10 cellular contexts compared by ENCODE assay signal in genomic region chr21:25640671-25641292, GRCh38. TPM values are rescaled to one million over a fixed set of nuclear protein-coding genes. Genes with fewer than 3 reads are reported as not detected.
DNase-seq lines count a peak whose midpoint lies in the region; TF ChIP-seq lines count a peak whose summit lies in the region.
"Had no signal": no experiment of that assay in that cellular context is flagged by ENCODE, and none has a peak within 500 bp of the region (broad histone marks: within the 10 kb centered on the region; RNA-seq: fewer than 3 reads in every experiment).

No MANE protein-coding gene starts in this region.

- no peak overlapping the region for H3K4me2 ChIP-seq in neural cell (ENCODE audit: low read length)
- no peak overlapping the region for H3K4me2 ChIP-seq in PC-9

- H3K36me3 ChIP-seq in HUES48 (ENCODE audit: control insufficient read depth, insufficient read depth, low read length) (no peaks in the 10 kb centered on the region), duodenal mucosa (ENCODE audit: control insufficient read depth in 1 of 2, insufficient read depth in 2 of 2, low read length in 2 of 2) (no peaks in the 10 kb centered on the region), neural cell (ENCODE audit: insufficient read depth, low read length) (no peaks in the 10 kb centered on the region), PC-9 (ENCODE audit: low read depth) (no peaks in the 10 kb centered on the region)

- H3K79me2 ChIP-seq in neural cell (replicated peaks; ENCODE audit: insufficient read depth, low read length) (no peaks in the 10 kb centered on the region), PC-9 (ENCODE audit: low read depth) (no peaks in the 10 kb centered on the region)

- H3F3A ChIP-seq in neural cell (ENCODE audit: insufficient read depth, low read length, poor library complexity, severe bottlenecking) (peaks cover 3% of the 10 kb centered on the region), PC-9 (ENCODE audit: insufficient read depth, low read depth) (no peaks in the 10 kb centered on the region)

- no peak overlapping the region for H2AFZ ChIP-seq in neural cell (ENCODE audit: low read depth, low read length)
- no peak overlapping the region for H2AFZ ChIP-seq in PC-9

- H3K9me2 ChIP-seq in neural cell (ENCODE audit: insufficient read depth, low read length) (no peaks in the 10 kb centered on the region), PC-9 (ENCODE audit: insufficient read depth) (no peaks in the 10 kb centered on the region)

- DNase-seq in AG04450 (ENCODE audit: low read depth, low spot score), result no peak
- no peak for DNase-seq in PC-9
- no peak for DNase-seq in RKO (ENCODE audit: low spot score)
- DNase-seq in glomerular visceral epithelial cell (ENCODE audit: extremely low spot score), result no peak
- DNase-seq in SKM-1 (lab: John Stamatoyannopoulos, UW; ENCODE audit: unreplicated experiment), result no peak
- DNase-seq: effector CD8-positive, alpha-beta T cell; Kasumi-1 had no signal

- POLR2A ChIA-PET in AG04450 (lab: Yijun Ruan, JAX), result no interaction called here
- POLR2A ChIA-PET in PC-9 (lab: Charles Lee; ENCODE audit: unreplicated experiment), result no interaction called here

- H4K20me1 ChIP-seq in neural cell (ENCODE audit: insufficient read depth) (no peaks in the 10 kb centered on the region), PC-9 (ENCODE audit: insufficient read depth) (no peaks in the 10 kb centered on the region)

- CTCF ChIA-PET in AG04450 (lab: Charles Lee), result interaction anchor here (4.0 kb wide), 1 partner anchor 33 kb away, joined by 11 read pairs; no protein-coding TSS in a partner anchor
- CTCF ChIA-PET in PC-9 (lab: Charles Lee), result no interaction called here

- peak overlapping the region; percentile 76 for H3K4me3 ChIP-seq in AG04450 (ENCODE audit: low read depth, low read length)
- peak overlapping the region; percentile 81 for H3K4me3 ChIP-seq in HUES48 (ENCODE audit: low read depth, low read length)
- H3K4me3 ChIP-seq in duodenal mucosa (ENCODE audit: low read depth in 1 of 2, low read length in 2 of 2), result peak overlapping the region; percentile 58 to 66
- peak overlapping the region; percentile 89 for H3K4me3 ChIP-seq in neural cell (ENCODE audit: low read length)
- H3K4me3 ChIP-seq in PC-9, result no peak overlapping the region

- intact Hi-C loops in PC-9 (cut with micrococcal nuclease; ENCODE audit: unreplicated experiment), result no loop called here

- no peaks in the 10 kb centered on the region for H3K9me3 ChIP-seq in AG04450 (ENCODE audit: control insufficient read depth, insufficient read depth, low read length)
- no peaks in the 10 kb centered on the region for H3K9me3 ChIP-seq in HUES48 (ENCODE audit: control insufficient read depth, insufficient read depth, low read length)
- no peaks in the 10 kb centered on the region for H3K9me3 ChIP-seq in duodenal mucosa (ENCODE audit: control insufficient read depth in 1 of 2, low read length in 2 of 2)
- H3K9me3 ChIP-seq in neural cell (ENCODE audit: low read length), result no peaks in the 10 kb centered on the region
- no peaks in the 10 kb centered on the region for H3K9me3 ChIP-seq in PC-9 (ENCODE audit: insufficient read depth, low read depth)

- H3K9ac ChIP-seq in HUES48 (ENCODE audit: low read depth, low read length) (no peak overlapping the region), duodenal mucosa (ENCODE audit: low read depth in 1 of 2, low read length in 2 of 2) (peak overlapping the region in 1 of 2 donors; percentile 25), neural cell (ENCODE audit: low read length) (no peak overlapping the region)

- TF ChIP-seq EP300 in neural cell (conservative IDR thresholded peaks at IDR 0.05; ENCODE audit: poor library complexity, severe bottlenecking), result no peak

- no TSS peak for BruUV-seq in PC-9 (replicated peaks; lab: Mats Ljungman, UMichigan)

- H3K27ac ChIP-seq in AG04450 (ENCODE audit: low read depth, low read length) (no peak overlapping the region), HUES48 (ENCODE audit: low read depth, low read length) (no peak overlapping the region), duodenal mucosa (ENCODE audit: low read depth, low read length) (no peak overlapping the region), neural cell (ENCODE audit: low read length) (no peak overlapping the region), PC-9 (no peak overlapping the region)

- no peak for TF ChIP-seq RAD21 in neural cell (conservative IDR thresholded peaks at IDR 0.05)

- no peak for TF ChIP-seq CTCF in AG04450 (IDR thresholded peaks at IDR 0.05; ENCODE audit: low read depth, low read length)
- no peak for TF ChIP-seq CTCF in neural cell (IDR thresholded peaks at IDR 0.05; ENCODE audit: poor library complexity, severe bottlenecking)
- no peak for TF ChIP-seq CTCF in PC-9 (conservative IDR thresholded peaks at IDR 0.05)

- H3K27me3 ChIP-seq in AG04450 (ENCODE audit: control insufficient read depth, insufficient read depth, low read length) (no peaks in the 10 kb centered on the region), HUES48 (ENCODE audit: control insufficient read depth, insufficient read depth, low read length) (peaks cover 22% of the 10 kb centered on the region), duodenal mucosa (ENCODE audit: control insufficient read depth in 1 of 2, insufficient read depth in 2 of 2, low read length in 2 of 2) (peaks cover 16 to 25% of the 10 kb centered on the region in 2 donors), neural cell (ENCODE audit: insufficient read depth, low read depth, low read length) (no peaks in the 10 kb centered on the region), PC-9 (ENCODE audit: insufficient read depth, low read depth) (no peaks in the 10 kb centered on the region)

- peaks cover 16% of the 10 kb centered on the region; the same call in 1 of the 2 replicates for H3K4me1 ChIP-seq in HUES48 (ENCODE audit: control insufficient read depth, insufficient read depth, low read length)
- H3K4me1 ChIP-seq in duodenal mucosa (ENCODE audit: control insufficient read depth in 1 of 2, insufficient read depth in 2 of 2, low read length in 2 of 2), result peaks cover 0 to 6% of the 10 kb centered on the region in 2 donors
- no peaks in the 10 kb centered on the region for H3K4me1 ChIP-seq in PC-9 (replicated peaks; ENCODE audit: insufficient read depth)

TF ChIP-seq in neural cell, 6 proteins besides CTCF, POLR2A, EP300 and RAD21:
- TF ChIP-seq POLR2AphosphoS5 (IDR thresholded peaks at IDR 0.05), result no peak
- TF ChIP-seq EZH2 (IDR thresholded peaks at IDR 0.05; ENCODE audit: borderline replicate concordance, insufficient read depth, low read length, poor library complexity, severe bottlenecking), result no peak

RNA-seq across cellular contexts. Expression of gene JAM2, which starts 1.7 kb away (rescaled TPM):
- polyA plus RNA-seq in AG04450 (2011; rRNA removed) (5.7 and 7.2 TPM in 2 replicates), neural cell (1.1 and 2.0 TPM in 2 replicates)
- 2.1 and 3.6 TPM in 2 replicates for polyA minus RNA-seq in AG04450 (2011; rRNA and poly(A)+ RNA removed)
- 2.4 and 3.2 TPM in 2 replicates for polyA minus RNA-seq in neural cell
- not detected in 2 replicates for total RNA-seq in PC-9 (2021)

RNA-seq across cellular contexts. Expression of gene MRPL39, which starts 33.5 kb away (rescaled TPM):
- 22.8 and 37.0 TPM in 2 replicates for polyA plus RNA-seq in AG04450 (2011; rRNA removed)
- polyA minus RNA-seq in AG04450 (2011; rRNA and poly(A)+ RNA removed), result 8.8 and 15.0 TPM in 2 replicates
- 28.5 and 43.2 TPM in 2 replicates for polyA plus RNA-seq in neural cell
- polyA minus RNA-seq in neural cell, result 41.4 and 45.8 TPM in 2 replicates
- total RNA-seq in PC-9 (2021), result 15.5 and 21.2 TPM in 2 replicates
